11 cellular contexts compared by ENCODE assay signal in genomic region chr3:10334461-10334860, GRCh38. TPM values are rescaled to one million over a fixed set of nuclear protein-coding genes. Genes with fewer than 3 reads are reported as not detected.
DNase-seq lines count a peak whose midpoint lies in the region; ATAC-seq, FAIRE-seq and TF ChIP-seq lines count a peak whose summit lies in the region.
"Had no signal": no experiment of that assay in that cellular context is flagged by ENCODE, and none has a peak within 500 bp of the region (broad histone marks: within the 10 kb centered on the region; RNA-seq: fewer than 3 reads in every experiment).

No MANE protein-coding gene starts in this region.

- peaks cover 17% of the 10 kb centered on the region; the same call in 1 of the 2 replicates for H3K27me3 ChIP-seq in HCT116 (ENCODE audit: insufficient read depth, low read length)
- H3K27me3 ChIP-seq in K562 (ENCODE audit: control insufficient read depth in 2 of 2, insufficient read depth in 2 of 2, low read length in 2 of 2), result peaks cover 66 to 97% of the 10 kb centered on the region in 2 experiments

- TF ChIP-seq POLR2A in HCT116 (IDR thresholded peaks at IDR 0.05; ENCODE audit: borderline replicate concordance, extremely low read depth, insufficient read depth, insufficient read length) (no peak), K562 (conservative IDR thresholded peaks at IDR 0.05) (no peak)

- BruUV-seq in HCT116 (replicated peaks; lab: Mats Ljungman, UMichigan) (no TSS peak), K562 (replicated peaks; lab: Mats Ljungman, UMichigan) (no TSS peak)

- no peaks in the 10 kb centered on the region for H3K9me2 ChIP-seq in HCT116 (ENCODE audit: insufficient read depth)

- TF ChIP-seq EP300 in K562 (IDR thresholded peaks at IDR 0.05; ENCODE audit: low read length), result no peak

- DNase-seq in AG08395 (ENCODE audit: low spot score) (peak; percentile 72), HCT116 (ENCODE audit: low read depth, low spot score) (no peak), K562 (ENCODE audit: extremely low read depth in 1 of 4, low spot score in 3 of 4) (peak; percentile 62 to 78 (median 74)), medulla oblongata (ENCODE audit: extremely low spot score) (peak; percentile 17), NCI-H1436 (lab: John Stamatoyannopoulos, UW) (no peak)
- DNase-seq in stimulated activated CD4-positive, alpha-beta T cell treated with anti-CD3 and anti-CD28 coated beads, Interleukin-15, amount 100 ng/mL, for 24 hours, result no peak
- DNase-seq: Calu3, NCI-H1436 treated with DMSO at 0.1 percent for 48 hours had no signal

- peak; percentile 18; the same call in 1 of the 2 replicates for TF ChIP-seq RAD21 in HCT116 (IDR thresholded peaks at IDR 0.05; ENCODE audit: low read depth)
- peak in 1 of 2 experiments; percentile 55; a peak in 3 of 4 replicates for TF ChIP-seq RAD21 in K562 (CRISPR knock-in tag; conservative IDR thresholded peaks at IDR 0.05 in 1 of 2, IDR thresholded peaks at IDR 0.05 in 1 of 2)

- H3K9me1 ChIP-seq in K562 (ENCODE audit: control insufficient read depth, insufficient read depth, low read length), result peaks cover 5% of the 10 kb centered on the region

- RAD21 ChIA-PET in HCT116 (lab: Charles Lee; ENCODE audit: low non-redundant PET in 1 of 2, low total read pairs in 2 of 2, uncharacterized antibody in 2 of 2, unreplicated experiment in 2 of 2), result no interaction called here

- ATAC-seq in HCT116 (peak; percentile 84), K562 (peak; percentile 83), HG03520 (IDR thresholded peaks at IDR 0.05; ENCODE audit: unreplicated experiment) (no peak), GM21723 (IDR thresholded peaks at IDR 0.05; ENCODE audit: unreplicated experiment) (no peak)
- ATAC-seq: esophagus mucosa had no signal

- CTCF ChIA-PET in HCT116 (lab: Charles Lee), result interaction anchor here (1.0 to 1.9 kb wide), 2 partner anchors 12 to 13 kb away, joined by 3 to 5 read pairs; partner anchors contain the start of gene SEC13
- CTCF ChIA-PET in K562 (lab: Yijun Ruan, JAX; ENCODE audit: low intra/inter-chr PET ratio), result interaction anchor here (0.5 kb wide), 1 partner anchor 12 kb away, joined by 4 read pairs; no protein-coding TSS in a partner anchor

- POLR2A ChIA-PET in HCT116 (lab: Charles Lee), result no interaction called here
- POLR2A ChIA-PET in K562 (lab: Yijun Ruan, JAX), result interaction anchor here (0.5 to 1.2 kb wide), 7 partner anchors 13 to 388 kb away, joined by 3 to 4 read pairs (median 3); partner anchors contain the start of genes SEC13 and VHL

- no peak overlapping the region for H3K4me2 ChIP-seq in HCT116 (ENCODE audit: low read length)
- no peak overlapping the region; the same call in 1 of the 2 replicates for H3K4me2 ChIP-seq in K562 (ENCODE audit: insufficient read depth, low read length)

- peak; percentile 67 for FAIRE-seq in K562 (lab: Jason Lieb, UNC)

- H3K9me3 ChIP-seq in HCT116 (ENCODE audit: control insufficient read depth in 1 of 2, insufficient read depth in 1 of 2, low read depth in 1 of 2, low read length in 2 of 2) (no peaks in the 10 kb centered on the region), K562 (replicated peaks; ENCODE audit: control insufficient read depth, insufficient read depth, low read depth, low read length) (no peaks in the 10 kb centered on the region)

- TF ChIP-seq CTCF in HCT116 (IDR thresholded peaks at IDR 0.05 in 2 of 3, conservative IDR thresholded peaks at IDR 0.05 in 1 of 3; ENCODE audit: borderline replicate concordance in 1 of 3, insufficient read depth in 1 of 3, low read depth in 2 of 3, low read length in 2 of 3) (peak in 2 of 3 experiments; percentile 60 to 63; a peak in 4 of 6 replicates), K562 (IDR thresholded peaks at IDR 0.05 in 2 of 3, conservative IDR thresholded peaks at IDR 0.05 in 1 of 3; ENCODE audit: insufficient read depth in 2 of 3, low read depth in 1 of 3, low read length in 3 of 3) (peak; percentile 62 to 86 (median 79))

- H3K9ac ChIP-seq in HCT116 (ENCODE audit: low read length) (no peak overlapping the region), K562 (ENCODE audit: insufficient read depth in 1 of 2, low read depth in 2 of 2, low read length in 2 of 2) (peak overlapping the region in 1 of 2 experiments; percentile 39; a peak in 1 of 4 replicates)

- H3K4me1 ChIP-seq in HCT116 (ENCODE audit: control insufficient read depth in 1 of 2, insufficient read depth in 2 of 2, low read length in 2 of 2) (no peaks in the 10 kb centered on the region), K562 (replicated peaks in 1 of 2; ENCODE audit: control insufficient read depth in 2 of 2, insufficient read depth in 2 of 2, low read length in 2 of 2) (peaks cover 0 to 26% of the 10 kb centered on the region in 2 experiments; a peak in 3 of 5 replicates)

- H3K79me2 ChIP-seq in HCT116 (ENCODE audit: insufficient read depth, low read length), result no peaks in the 10 kb centered on the region
- no peaks in the 10 kb centered on the region for H3K79me2 ChIP-seq in K562 (ENCODE audit: control insufficient read depth, insufficient read depth, low read length)

- 10% methylated on average over 12 of the region's 12 CpGs for WGBS in K562 (ENCODE audit: insufficient coverage, low coverage, missing lambda C conversion rate)

- in situ Hi-C loops in K562 (cut with MboI), result no loop called here

- no peak overlapping the region for H3K4me3 ChIP-seq in HCT116 (replicated peaks in 1 of 2; ENCODE audit: low read depth in 1 of 2, low read length in 2 of 2)
- H3K4me3 ChIP-seq in K562, result no peak overlapping the region

- H3K36me3 ChIP-seq in HCT116 (ENCODE audit: control insufficient read depth in 1 of 2, insufficient read depth in 2 of 2, low read length in 2 of 2) (no peaks in the 10 kb centered on the region), K562 (ENCODE audit: control insufficient read depth, insufficient read depth, low read length) (no peaks in the 10 kb centered on the region)

- H3K27ac ChIP-seq in HCT116 (ENCODE audit: low read depth, low read length) (no peak overlapping the region), K562 (ENCODE audit: extremely low read depth, low read depth, low read length) (no peak overlapping the region)

- no peaks in the 10 kb centered on the region for H4K20me1 ChIP-seq in HCT116 (ENCODE audit: insufficient read depth)
- peaks cover 3% of the 10 kb centered on the region for H4K20me1 ChIP-seq in K562 (replicated peaks; ENCODE audit: control insufficient read depth, insufficient read depth, low read length)

- intact Hi-C loops in HCT116 (cut with micrococcal nuclease), result no loop called here
- intact Hi-C loops in K562 (cut with micrococcal nuclease), result no loop called here

- H2AFZ ChIP-seq in HCT116 (ENCODE audit: low read depth, low read length, poor library complexity, severe bottlenecking) (no peak overlapping the region), K562 (ENCODE audit: low read depth, low read length) (no peak overlapping the region)

TF ChIP-seq in HCT116, 20 proteins besides CTCF, POLR2A, EP300 and RAD21 (continues in another document):
- TF ChIP-seq TCF7L2 (IDR thresholded peaks at IDR 0.05; ENCODE audit: borderline replicate concordance, extremely low read depth, insufficient read depth, insufficient read length), result no peak
- no peak for TF ChIP-seq EZH2phosphoT487 (IDR thresholded peaks at IDR 0.05; ENCODE audit: borderline replicate concordance)

TF ChIP-seq in K562, 482 proteins besides CTCF, POLR2A, EP300 and RAD21 (continues in another document):
- no peak for TF ChIP-seq MYNN (IDR thresholded peaks at IDR 0.05)
- no peak for TF ChIP-seq MYNN (CRISPR knock-in tag; IDR thresholded peaks at IDR 0.05)
- TF ChIP-seq GABPB2 (CRISPR knock-in tag; conservative IDR thresholded peaks at IDR 0.05), result no peak

RNA-seq across cellular contexts. Expression of gene SEC13, which starts 13.5 kb away (rescaled TPM):
- total RNA-seq in HCT116 (2021; ENCODE audit: unreplicated experiment) (113 TPM), K562 (2014; rRNA removed) (256 and 318 TPM in 2 replicates), K562 (2014; rRNA removed; fragmentation: Illumina TruSeq; extraction: Trizol) (124 and 145 TPM in 2 replicates), K562 (2015; rRNA removed; fragmentation: Illumina TruSeq; extraction: Trizol) (192 and 196 TPM in 2 replicates), K562 (2021) (199 and 209 TPM in 2 replicates)
- 108 and 139 TPM in 2 replicates for polyA plus RNA-seq in HCT116 (2012)
- 285 and 425 TPM in 2 replicates for total RNA-seq in K562 (2011; cell fraction: chromatin; rRNA removed; ENCODE audit: low replicate concordance)
- 250 and 265 TPM in 2 replicates for total RNA-seq in K562 (2011; cell fraction: nucleolus; rRNA removed)
- total RNA-seq in K562 (2011; cell fraction: nucleoplasm; rRNA removed), result 278 and 337 TPM in 2 replicates
- polyA plus RNA-seq in K562 (2011; rRNA removed) (199 and 308 TPM in 2 replicates), K562 (2014; fragmentation: Illumina TruSeq; extraction: Trizol) (274 and 284 TPM in 2 replicates), K562 (2014; fragmentation: Nextera tagmentation; extraction: Ambion mirVana) (100 to 1,000 TPM in 1 of 2 experiments, 10 to 100 TPM in 1; 71.5 to 116 TPM), K562 (2014; rRNA removed) (152 and 181 TPM in 2 replicates)
- 331 and 334 TPM in 2 replicates for polyA plus RNA-seq in K562 (2011; cell fraction: cytosol; rRNA removed)
- polyA plus RNA-seq in K562 (2011; cell fraction: nucleus; rRNA removed), result 250 and 306 TPM in 2 replicates
- polyA plus RNA-seq in K562 (2012), result 186 and 201 TPM in 2 replicates
- polyA minus RNA-seq in K562 (2011; rRNA and poly(A)+ RNA removed), result 268 and 286 TPM in 2 replicates
- 204 and 250 TPM in 2 replicates for polyA minus RNA-seq in K562 (2011; cell fraction: cytosol; rRNA and poly(A)+ RNA removed)
- 102 and 172 TPM in 2 replicates for polyA minus RNA-seq in K562 (2011; cell fraction: nucleus; rRNA and poly(A)+ RNA removed)

RNA-seq across cellular contexts. Expression of gene GHRL, which starts 41.7 kb away (rescaled TPM):
- total RNA-seq in HCT116 (2021; ENCODE audit: unreplicated experiment) (not detected), K562 (2014; rRNA removed) (0.45 TPM in 1 of 2 replicates, not detected in the other), K562 (2014; rRNA removed; fragmentation: Illumina TruSeq; extraction: Trizol) (not detected in 2 replicates), K562 (2015; rRNA removed; fragmentation: Illumina TruSeq; extraction: Trizol) (0.60 TPM in 1 of 2 replicates, not detected in the other), K562 (2021) (0.29 and 0.34 TPM in 2 replicates)
- polyA plus RNA-seq in HCT116 (2012), result 0.30 and 0.31 TPM in 2 replicates
- 1.2 and 1.5 TPM in 2 replicates for total RNA-seq in K562 (2011; cell fraction: chromatin; rRNA removed; ENCODE audit: low replicate concordance)
- total RNA-seq in K562 (2011; cell fraction: nucleolus; rRNA removed), result 0.83 and 1.1 TPM in 2 replicates
- total RNA-seq in K562 (2011; cell fraction: nucleoplasm; rRNA removed), result 0.84 and 1.6 TPM in 2 replicates
- polyA plus RNA-seq in K562 (2011; rRNA removed) (0.08 and 0.09 TPM in 2 replicates), K562 (2014; fragmentation: Illumina TruSeq; extraction: Trizol) (0.15 TPM in 1 of 2 replicates, not detected in the other), K562 (2014; fragmentation: Nextera tagmentation; extraction: Ambion mirVana) (not detected), K562 (2014; rRNA removed) (0.16 and 0.19 TPM in 2 replicates)
- polyA plus RNA-seq in K562 (2011; cell fraction: cytosol; rRNA removed), result 0.06 TPM in 1 of 2 replicates, not detected in the other
- 0.35 and 0.75 TPM in 2 replicates for polyA plus RNA-seq in K562 (2011; cell fraction: nucleus; rRNA removed)
- polyA plus RNA-seq in K562 (2012), result 0.51 and 0.53 TPM in 2 replicates
- polyA minus RNA-seq in K562 (2011; rRNA and poly(A)+ RNA removed), result 0.21 TPM in 1 of 2 replicates, not detected in the other
- not detected in 2 replicates for polyA minus RNA-seq in K562 (2011; cell fraction: cytosol; rRNA and poly(A)+ RNA removed)
- 0.22 TPM in 1 of 2 replicates, not detected in the other for polyA minus RNA-seq in K562 (2011; cell fraction: nucleus; rRNA and poly(A)+ RNA removed)

Comparison
In these comparisons a context has a peak if more than half of its experiments do, and no peak if none do; other contexts are left out.
1. DNase-seq: peak in AG08395 (single experiment), K562 (4 of 4) and medulla oblongata (single experiment); none in HCT116 (single experiment), stimulated activated CD4-positive, alpha-beta T cell treated with anti-CD3 and anti-CD28 coated beads, Interleukin-15, amount 100 ng/mL, for 24 hours (single experiment) and NCI-H1436 (single experiment).
2. ATAC-seq: peak in HCT116 (single experiment) and K562 (single experiment); none in HG03520 (single experiment) and GM21723 (single experiment).